Comparison of ENCODE assay signal across 23 cellular contexts in the genomic region with DNA sequence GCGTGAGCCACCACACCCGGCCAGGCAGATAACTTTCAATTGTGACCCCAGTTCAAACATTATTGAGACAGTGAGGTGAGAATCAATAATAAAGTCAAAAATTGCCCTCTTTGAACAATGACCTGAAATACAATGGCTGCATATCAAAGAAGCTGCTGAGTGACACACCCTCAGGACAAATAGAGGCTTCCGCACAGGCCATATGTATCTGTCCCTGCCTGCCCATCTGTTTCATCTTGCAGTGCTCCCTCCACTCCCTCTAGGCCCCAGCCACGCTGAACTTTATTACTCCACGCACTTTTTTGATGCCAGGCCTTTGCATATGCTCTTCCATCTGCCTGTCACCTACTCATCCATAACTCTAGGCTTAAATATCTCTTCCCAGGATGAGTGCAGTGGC. TPM values are rescaled to one million over a fixed set of nuclear protein-coding genes. Genes with fewer than 3 reads are reported as not detected.
DNase-seq lines count a peak whose midpoint lies in the region; ATAC-seq, FAIRE-seq and TF ChIP-seq lines count a peak whose summit lies in the region.
"Had no signal": no experiment of that assay in that cellular context is flagged by ENCODE, and none has a peak within 500 bp of the region (broad histone marks: within the 10 kb centered on the region; RNA-seq: fewer than 3 reads in every experiment).

No MANE protein-coding gene starts in this region.

- H3K9ac ChIP-seq in K562 (ENCODE audit: insufficient read depth in 1 of 2, low read depth in 2 of 2, low read length in 2 of 2) (no peak overlapping the region), mesendoderm (ENCODE audit: low read length) (no peak overlapping the region)

- TF ChIP-seq RAD21 in K562 (CRISPR knock-in tag; conservative IDR thresholded peaks at IDR 0.05 in 1 of 2, IDR thresholded peaks at IDR 0.05 in 1 of 2): no peak

- no peaks in the 10 kb centered on the region; a peak in 1 of 5 replicates for H3K27me3 ChIP-seq in K562 (ENCODE audit: control insufficient read depth in 2 of 2, insufficient read depth in 2 of 2, low read length in 2 of 2)
- H3K27me3 ChIP-seq in mesendoderm (ENCODE audit: insufficient read depth, low read length, poor library complexity): no peaks in the 10 kb centered on the region
- H3K27me3 ChIP-seq: BE2C, SJCRH30 had no signal

- WGBS in K562 (ENCODE audit: insufficient coverage, low coverage, missing lambda C conversion rate): 32% methylated on average over 5 of the region's 5 CpGs
- no CpG with 5 or more reads among the region's 5 CpGs for WGBS in mesendoderm (ENCODE audit: extremely low coverage, insufficient coverage, low lambda C conversion rate)

- H3K27ac ChIP-seq in K562 (ENCODE audit: extremely low read depth, low read depth, low read length): no peak overlapping the region
- no peak overlapping the region for H3K27ac ChIP-seq in mesendoderm (ENCODE audit: low read depth, low read length)
- H3K27ac ChIP-seq in coronary artery: no peak overlapping the region
- H3K27ac ChIP-seq: SJCRH30 had no signal

- H4K8ac ChIP-seq in mesendoderm (ENCODE audit: low read depth, low read length): no peak overlapping the region

- intact Hi-C loops in CD14-positive monocyte (cut with micrococcal nuclease) (no loop called here), K562 (cut with micrococcal nuclease) (no loop called here)

- H2BK15ac ChIP-seq in mesendoderm (replicated peaks; ENCODE audit: low read depth): no peak overlapping the region

- H3K27ac Mint-ChIP-seq in CD14-positive monocyte: peak overlapping the region in 5 of 7 donors; percentile 90 to 98 (median 94)
- H3K27ac Mint-ChIP-seq: CD4-positive, alpha-beta T cell had no signal

- peak overlapping the region in 1 of 2 donors; percentile 28 for H3K4me3 Mint-ChIP-seq in CD14-positive monocyte
- H3K4me3 Mint-ChIP-seq: CD4-positive, alpha-beta T cell had no signal

- H2BK120ac ChIP-seq in mesendoderm (ENCODE audit: low read depth, low read length): no peak overlapping the region

- H3K79me2 ChIP-seq in K562 (ENCODE audit: control insufficient read depth, insufficient read depth, low read length) (no peaks in the 10 kb centered on the region), mesendoderm (ENCODE audit: control insufficient read depth, insufficient read depth, low read length) (no peaks in the 10 kb centered on the region)

- FAIRE-seq in K562 (lab: Jason Lieb, UNC): no peak
- FAIRE-seq: A204.1, GM12878 had no signal

- H3K79me1 ChIP-seq in mesendoderm (ENCODE audit: low read length): no peaks in the 10 kb centered on the region

- H3K9me3 Mint-ChIP-seq in CD14-positive monocyte: peaks cover 0 to 5% (median 0%) of the 10 kb centered on the region in 7 donors
- H3K9me3 Mint-ChIP-seq: CD4-positive, alpha-beta T cell had no signal

- H4K20me1 ChIP-seq in K562 (replicated peaks; ENCODE audit: control insufficient read depth, insufficient read depth, low read length): no peaks in the 10 kb centered on the region

- no peak for DNase-seq in CD14-positive monocyte (ENCODE audit: low spot score)
- DNase-seq in NCI-H69 (lab: John Stamatoyannopoulos, UW): peak; percentile 13
- DNase-seq in K562 (ENCODE audit: extremely low read depth in 1 of 4, low spot score in 3 of 4): no peak
- DNase-seq in mesendoderm: no peak
- no peak for DNase-seq in DMS 273 treated with DMSO at 0.1 percent for 48 hours (lab: John Stamatoyannopoulos, UW)
- no peak for DNase-seq in coronary artery (ENCODE audit: low spot score)
- DNase-seq: BE2C; Caco-2; CD4-positive, alpha-beta T cell; DMS153; NCI-H1417 treated with DMSO at 0.1 percent for 48 hours; NCI-H2081; NCI-H82; OCI-M1; RPMI8226; SJCRH30 had no signal

- TF ChIP-seq CTCF in CD14-positive monocyte (IDR thresholded peaks at IDR 0.05) (no peak), K562 (IDR thresholded peaks at IDR 0.05 in 2 of 3, conservative IDR thresholded peaks at IDR 0.05 in 1 of 3; ENCODE audit: insufficient read depth in 2 of 3, low read depth in 1 of 3, low read length in 3 of 3) (no peak), coronary artery (IDR thresholded peaks at IDR 0.05) (no peak)

- no peak for TF ChIP-seq POLR2A in K562 (conservative IDR thresholded peaks at IDR 0.05)

- no peaks in the 10 kb centered on the region for H3K9me1 ChIP-seq in K562 (ENCODE audit: control insufficient read depth, insufficient read depth, low read length)

- H3K36me3 ChIP-seq in K562 (ENCODE audit: control insufficient read depth, insufficient read depth, low read length): no peaks in the 10 kb centered on the region
- H3K36me3 ChIP-seq in mesendoderm (ENCODE audit: control insufficient read depth, insufficient read depth, low read length): no peaks in the 10 kb centered on the region
- H3K36me3 ChIP-seq: BE2C, SJCRH30 had no signal

- H3K4ac ChIP-seq in mesendoderm (ENCODE audit: low read depth, low read length): no peak overlapping the region

- no peaks in the 10 kb centered on the region for H3K4me1 ChIP-seq in K562 (replicated peaks in 1 of 2; ENCODE audit: control insufficient read depth in 2 of 2, insufficient read depth in 2 of 2, low read length in 2 of 2)
- H3K4me1 ChIP-seq in mesendoderm (ENCODE audit: control insufficient read depth, low read depth, low read length): peaks cover 10% of the 10 kb centered on the region
- H3K4me1 ChIP-seq: BE2C had no signal

- H3K23ac ChIP-seq in mesendoderm (ENCODE audit: low read length): no peak overlapping the region

- H2AK5ac ChIP-seq in mesendoderm (ENCODE audit: low read length): no peak overlapping the region

- no peaks in the 10 kb centered on the region for H3K9me3 ChIP-seq in K562 (replicated peaks; ENCODE audit: control insufficient read depth, insufficient read depth, low read depth, low read length)
- H3K9me3 ChIP-seq: BE2C, SJCRH30 had no signal

- TF ChIP-seq EP300 in K562 (IDR thresholded peaks at IDR 0.05; ENCODE audit: low read length): no peak

- no peak overlapping the region for H4K5ac ChIP-seq in mesendoderm (ENCODE audit: low read length)

- BruUV-seq in K562 (replicated peaks; lab: Mats Ljungman, UMichigan): no TSS peak

- peak overlapping the region; percentile 15 for H3K56ac ChIP-seq in mesendoderm (ENCODE audit: low read length)

- CTCF ChIA-PET in K562 (lab: Yijun Ruan, JAX; ENCODE audit: low intra/inter-chr PET ratio): no interaction called here

- H3K36me3 Mint-ChIP-seq in CD14-positive monocyte: peaks cover 6 to 15% of the 10 kb centered on the region in 2 donors

- POLR2A ChIA-PET in K562 (lab: Yijun Ruan, JAX): no interaction called here

- no peak overlapping the region for H3K4me3 ChIP-seq in K562
- no peak overlapping the region for H3K4me3 ChIP-seq in mesendoderm (ENCODE audit: low read length)
- no peak overlapping the region for H3K4me3 ChIP-seq in coronary artery
- H3K4me3 ChIP-seq: GM12878, SJCRH30 had no signal

- H3K27me3 Mint-ChIP-seq in CD14-positive monocyte (ENCODE audit: low read depth in 3 of 3): peaks cover 0 to 4% (median 2%) of the 10 kb centered on the region in 3 donors
- H3K27me3 Mint-ChIP-seq: CD4-positive, alpha-beta T cell had no signal

- no peak overlapping the region for H3K18ac ChIP-seq in mesendoderm (ENCODE audit: low read length)

- in situ Hi-C loops in K562 (cut with MboI): no loop called here

- peak; percentile 30; the same call in 1 of the 3 replicates for ATAC-seq in K562
- ATAC-seq in GM19324 (IDR thresholded peaks at IDR 0.05; ENCODE audit: low FRiP score, unreplicated experiment): no peak
- no peak for ATAC-seq in HG03342 (IDR thresholded peaks at IDR 0.05; ENCODE audit: unreplicated experiment)
- ATAC-seq: GM12878 had no signal

- H3K4me2 ChIP-seq in K562 (ENCODE audit: insufficient read depth, low read length): no peak overlapping the region
- no peak overlapping the region for H3K4me2 ChIP-seq in mesendoderm (ENCODE audit: low read length)

- peaks cover 55% of the 10 kb centered on the region for H3K4me1 Mint-ChIP-seq in CD14-positive monocyte

- H2AFZ ChIP-seq in K562 (ENCODE audit: low read depth, low read length): no peak overlapping the region

- no peak overlapping the region for H2BK5ac ChIP-seq in mesendoderm (ENCODE audit: low read length)

RNA-seq across cellular contexts. Expression of a gene that starts 15.9 kb away (rescaled TPM):
- polyA plus RNA-seq in CD14-positive monocyte (100 to 1,000 TPM in 1 of 2 donors, 10 to 100 TPM in 1; 82.2 to 105 TPM), K562 (2011; rRNA removed) (78.0 and 78.2 TPM in 2 replicates), K562 (2014; fragmentation: Illumina TruSeq; extraction: Trizol) (99.3 and 119 TPM in 2 replicates), K562 (2014; fragmentation: Nextera tagmentation; extraction: Ambion mirVana) (100 to 1,000 TPM; 152 to 215 TPM), K562 (2014; rRNA removed) (70.9 and 72.6 TPM in 2 replicates)
- 29.2 and 32.1 TPM in 2 replicates for total RNA-seq in K562 (2011; cell fraction: chromatin; rRNA removed; ENCODE audit: low replicate concordance)
- 15.8 and 17.2 TPM in 2 replicates for total RNA-seq in K562 (2011; cell fraction: nucleolus; rRNA removed)
- 16.6 and 29.8 TPM in 2 replicates for total RNA-seq in K562 (2011; cell fraction: nucleoplasm; rRNA removed)
- total RNA-seq in K562 (2014; rRNA removed) (45.5 and 51.1 TPM in 2 replicates), K562 (2014; rRNA removed; fragmentation: Illumina TruSeq; extraction: Trizol) (75.7 and 88.5 TPM in 2 replicates), K562 (2015; rRNA removed; fragmentation: Illumina TruSeq; extraction: Trizol) (71.1 and 79.5 TPM in 2 replicates), K562 (2021) (49.3 and 50.3 TPM in 2 replicates)
- 89.8 and 92.6 TPM in 2 replicates for polyA plus RNA-seq in K562 (2011; cell fraction: cytosol; rRNA removed)
- 28.5 and 34.0 TPM in 2 replicates for polyA plus RNA-seq in K562 (2011; cell fraction: nucleus; rRNA removed)
- 55.2 and 148 TPM in 2 replicates for polyA plus RNA-seq in K562 (2012)
- 81.1 and 111 TPM in 2 replicates for polyA minus RNA-seq in K562 (2011; rRNA and poly(A)+ RNA removed)
- polyA minus RNA-seq in K562 (2011; cell fraction: cytosol; rRNA and poly(A)+ RNA removed): 29.9 and 39.3 TPM in 2 replicates
- 7.5 and 14.9 TPM in 2 replicates for polyA minus RNA-seq in K562 (2011; cell fraction: nucleus; rRNA and poly(A)+ RNA removed)
- polyA plus RNA-seq in mesendoderm (2013, experiment 1 of 2): 297 TPM
- polyA plus RNA-seq in mesendoderm (2013, experiment 2 of 2): 277 TPM

RNA-seq across cellular contexts. Expression of a gene that starts 27.6 kb away (rescaled TPM):
- 10 to 100 TPM; 25.2 to 31.6 TPM for polyA plus RNA-seq in CD14-positive monocyte
- total RNA-seq in K562 (2011; cell fraction: chromatin; rRNA removed; ENCODE audit: low replicate concordance): 1.1 and 4.5 TPM in 2 replicates
- total RNA-seq in K562 (2011; cell fraction: nucleolus; rRNA removed): 1.7 and 2.3 TPM in 2 replicates
- total RNA-seq in K562 (2011; cell fraction: nucleoplasm; rRNA removed): 2.2 and 3.7 TPM in 2 replicates
- 0.36 and 1.4 TPM in 2 replicates for total RNA-seq in K562 (2014; rRNA removed)
- total RNA-seq in K562 (2014; rRNA removed; fragmentation: Illumina TruSeq; extraction: Trizol): 0.47 and 0.77 TPM in 2 replicates
- total RNA-seq in K562 (2015; rRNA removed; fragmentation: Illumina TruSeq; extraction: Trizol): 0.65 and 0.75 TPM in 2 replicates
- 0.65 and 0.98 TPM in 2 replicates for total RNA-seq in K562 (2021)
- polyA plus RNA-seq in K562 (2011; rRNA removed): 0.45 and 0.60 TPM in 2 replicates
- polyA plus RNA-seq in K562 (2011; cell fraction: cytosol; rRNA removed): 0.19 and 0.27 TPM in 2 replicates
- polyA plus RNA-seq in K562 (2011; cell fraction: nucleus; rRNA removed): 0.25 and 0.78 TPM in 2 replicates
- polyA plus RNA-seq in K562 (2012): 0.47 and 0.69 TPM in 2 replicates
- polyA plus RNA-seq in K562 (2014; fragmentation: Illumina TruSeq; extraction: Trizol): 0.79 and 1.1 TPM in 2 replicates
- polyA plus RNA-seq in K562 (2014; fragmentation: Nextera tagmentation; extraction: Ambion mirVana): under 1 TPM; 0.11 to 0.29 TPM
- polyA plus RNA-seq in K562 (2014; rRNA removed): 0.62 and 0.78 TPM in 2 replicates
- polyA minus RNA-seq in K562 (2011; rRNA and poly(A)+ RNA removed): 0.18 and 0.28 TPM in 2 replicates
- polyA minus RNA-seq in K562 (2011; cell fraction: cytosol; rRNA and poly(A)+ RNA removed): 0.38 TPM in 1 of 2 replicates, not detected in the other
- 0.11 and 0.67 TPM in 2 replicates for polyA minus RNA-seq in K562 (2011; cell fraction: nucleus; rRNA and poly(A)+ RNA removed)
- polyA plus RNA-seq in mesendoderm (2013, experiment 1 of 2): 6.7 TPM
- polyA plus RNA-seq in mesendoderm (2013, experiment 2 of 2): 7.2 TPM

RNA-seq across cellular contexts. Expression of a gene that starts 41.2 kb away (rescaled TPM):
- not detected for polyA plus RNA-seq in CD14-positive monocyte
- 0.53 TPM in 1 of 2 replicates, not detected in the other for total RNA-seq in K562 (2011; cell fraction: chromatin; rRNA removed; ENCODE audit: low replicate concordance)
- total RNA-seq in K562 (2011; cell fraction: nucleolus; rRNA removed): 0.17 and 0.39 TPM in 2 replicates
- 0.23 TPM in 1 of 2 replicates, not detected in the other for total RNA-seq in K562 (2011; cell fraction: nucleoplasm; rRNA removed)
- total RNA-seq in K562 (2014; rRNA removed): 0.05 TPM in 1 of 2 replicates, not detected in the other
- not detected in 2 replicates for total RNA-seq in K562 (2014; rRNA removed; fragmentation: Illumina TruSeq; extraction: Trizol)
- not detected in 2 replicates for total RNA-seq in K562 (2015; rRNA removed; fragmentation: Illumina TruSeq; extraction: Trizol)
- total RNA-seq in K562 (2021): not detected in 2 replicates
- polyA plus RNA-seq in K562 (2011; rRNA removed): 0.13 TPM in 1 of 2 replicates, not detected in the other
- polyA plus RNA-seq in K562 (2011; cell fraction: cytosol; rRNA removed): 0.03 TPM in 1 of 2 replicates, not detected in the other
- polyA plus RNA-seq in K562 (2011; cell fraction: nucleus; rRNA removed): 0.17 and 0.20 TPM in 2 replicates
- 0.03 TPM in 1 of 2 replicates, not detected in the other for polyA plus RNA-seq in K562 (2012)
- polyA plus RNA-seq in K562 (2014; fragmentation: Illumina TruSeq; extraction: Trizol): not detected in 2 replicates
- polyA plus RNA-seq in K562 (2014; fragmentation: Nextera tagmentation; extraction: Ambion mirVana): not detected
- not detected in 2 replicates for polyA plus RNA-seq in K562 (2014; rRNA removed)
- not detected in 2 replicates for polyA minus RNA-seq in K562 (2011; rRNA and poly(A)+ RNA removed)
- polyA minus RNA-seq in K562 (2011; cell fraction: cytosol; rRNA and poly(A)+ RNA removed): not detected in 2 replicates
- 0.11 and 0.13 TPM in 2 replicates for polyA minus RNA-seq in K562 (2011; cell fraction: nucleus; rRNA and poly(A)+ RNA removed)
- polyA plus RNA-seq in mesendoderm (2013, experiment 1 of 2): not detected
- polyA plus RNA-seq in mesendoderm (2013, experiment 2 of 2): not detected
- total RNA-seq: CD4-positive, alpha-beta T cell; H4; M059J; NCI-H460; SJCRH30 had no signal

Comparison
In these comparisons a context has a peak if more than half of its experiments do, and no peak if none do; other contexts are left out.
1. RNA of a gene that starts 27.6 kb away (polyA plus RNA-seq): 25.2 to 31.6 TPM in CD14-positive monocyte; 0.11 to 1.1 TPM in K562; every median in the first group is over 10 times any median in the second.